In genomic region chr4:159360549-159360948, GRCh38 we compare ENCODE assay signal across 15 cellular contexts.
DNase-seq lines count a peak whose midpoint lies in the region; TF ChIP-seq lines count a peak whose summit lies in the region.
"Had no signal": no experiment of that assay in that cellular context is flagged by ENCODE, and none has a peak within 500 bp of the region (broad histone marks: within the 10 kb centered on the region; RNA-seq: fewer than 3 reads in every experiment).

No MANE protein-coding gene starts in this region.

- H3K9me3 ChIP-seq in cardiac muscle cell (ENCODE audit: low read depth) = no peaks in the 10 kb centered on the region
- H3K9me3 ChIP-seq in right atrium auricular region = no peaks in the 10 kb centered on the region
- H3K9me3 ChIP-seq: esophagus squamous epithelium, testis had no signal

- in situ Hi-C loops in astrocyte of the cerebellum (cut with HindIII; ENCODE audit: low sequenced_read_pairs) = no loop called here

- DNase-seq in cardiac muscle cell (ENCODE audit: low read depth in 1 of 2, low spot score in 1 of 2) (peak in 1 of 2 donors; percentile 69), right atrium auricular region (ENCODE audit: low spot score) (no peak), astrocyte of the cerebellum (ENCODE audit: low read depth) (peak; percentile 41), fibroblast of villous mesenchyme (ENCODE audit: low read depth) (peak; percentile 90), GM19240 (ENCODE audit: insufficient read length, low spot score) (no peak), cortex of kidney (lab: John Stamatoyannopoulos, UW) (no peak), NCI-H1417 treated with DMSO at 0.1 percent for 48 hours (lab: John Stamatoyannopoulos, UW) (no peak)
- no peak for DNase-seq in stimulated activated naive CD4-positive, alpha-beta T cell treated with Interleukin-2 at 50 U/mL for 16 hours (lab: John Stamatoyannopoulos, UW)
- DNase-seq: 8988T; activated T-cell treated with anti-CD3 and anti-CD28 coated beads, Interleukin-2, amount 50 U/mL, for 48 hours; DMS153; esophagus squamous epithelium; NCI-H2081; testis had no signal

- H3K27me3 ChIP-seq in cardiac muscle cell (no peaks in the 10 kb centered on the region), right atrium auricular region (no peaks in the 10 kb centered on the region)
- H3K27me3 ChIP-seq: esophagus squamous epithelium, testis had no signal

- peak overlapping the region; percentile 18 for H3K27ac ChIP-seq in cardiac muscle cell
- no peak overlapping the region for H3K27ac ChIP-seq in right atrium auricular region
- H3K27ac ChIP-seq: esophagus squamous epithelium, testis had no signal

- TF ChIP-seq CTCF in cardiac muscle cell (IDR thresholded peaks at IDR 0.05; ENCODE audit: low read depth, low read length) (no peak), right atrium auricular region (IDR thresholded peaks at IDR 0.05) (no peak), astrocyte of the cerebellum (IDR thresholded peaks at IDR 0.05; ENCODE audit: low read depth, low read length, missing control alignments) (no peak), fibroblast of villous mesenchyme (IDR thresholded peaks at IDR 0.05; ENCODE audit: insufficient read depth, low read depth, low read length) (no peak)

- H3K4me1 ChIP-seq in cardiac muscle cell (ENCODE audit: low read depth) = peaks cover 5% of the 10 kb centered on the region
- H3K4me1 ChIP-seq in right atrium auricular region = peaks cover 0 to 8% of the 10 kb centered on the region in 2 donors
- H3K4me1 ChIP-seq: testis had no signal

- H3K36me3 ChIP-seq in cardiac muscle cell = peaks cover 49% of the 10 kb centered on the region
- H3K36me3 ChIP-seq in right atrium auricular region = peaks cover 57% of the 10 kb centered on the region

- H3K4me3 ChIP-seq in cardiac muscle cell (no peak overlapping the region), right atrium auricular region (no peak overlapping the region), astrocyte of the cerebellum (ENCODE audit: low read depth, low read length) (no peak overlapping the region), fibroblast of villous mesenchyme (ENCODE audit: low read depth, low read length) (no peak overlapping the region)
- H3K4me3 ChIP-seq: esophagus squamous epithelium, K562, testis had no signal

Comparison
In these comparisons a context has a peak if more than half of its experiments do, and no peak if none do; other contexts are left out.
1. DNase-seq: peak in astrocyte of the cerebellum (single experiment) and fibroblast of villous mesenchyme (single experiment); none in right atrium auricular region (single experiment), GM19240 (single experiment), stimulated activated naive CD4-positive, alpha-beta T cell treated with Interleukin-2 at 50 U/mL for 16 hours (single experiment), cortex of kidney (single experiment) and NCI-H1417 treated with DMSO at 0.1 percent for 48 hours (single experiment).